In the genomic region with DNA sequence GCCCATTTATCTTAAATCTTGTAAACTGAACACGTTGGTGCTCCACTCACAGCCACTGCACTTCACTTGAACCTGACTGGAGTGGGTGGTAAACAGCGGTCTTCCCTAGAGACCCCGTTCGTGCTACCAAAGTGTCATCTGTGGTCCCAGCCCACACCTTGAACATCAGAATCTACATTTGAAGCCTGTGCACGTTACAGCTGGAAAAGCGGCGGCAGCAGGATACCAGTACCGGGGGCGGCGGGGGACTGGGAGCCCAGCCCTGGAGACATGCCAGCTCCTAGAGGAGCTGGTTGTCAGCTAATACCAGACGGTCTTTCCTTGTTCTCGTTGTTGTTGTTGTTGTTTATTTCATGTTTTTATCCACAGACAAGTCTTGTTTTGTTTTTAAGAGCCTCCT, we compare ENCODE assay signal across 15 cellular contexts.
DNase-seq lines count a peak whose midpoint lies in the region; ATAC-seq, FAIRE-seq and TF ChIP-seq lines count a peak whose summit lies in the region.
"Had no signal": no experiment of that assay in that cellular context is flagged by ENCODE, and none has a peak within 500 bp of the region (broad histone marks: within the 10 kb centered on the region; RNA-seq: fewer than 3 reads in every experiment).

No MANE protein-coding gene starts in this region.

- no peak for ATAC-seq in K562

- peaks cover 5% of the 10 kb centered on the region for H3K36me3 Mint-ChIP-seq in mesothelial cell of epicardium
- H3K36me3 Mint-ChIP-seq: activated naive CD8-positive, alpha-beta T cell treated with anti-CD3 and anti-CD28 coated beads, Interleukin-2, amount 10 ng/mL, durations not matched to agents 7 days and 5 days had no signal

- H3K4me2 ChIP-seq in K562 (ENCODE audit: insufficient read depth, low read length) = no peak overlapping the region

- no peak for TF ChIP-seq EP300 in K562 (IDR thresholded peaks at IDR 0.05; ENCODE audit: low read length)
- TF ChIP-seq EP300 in transverse colon (IDR thresholded peaks at IDR 0.05; ENCODE audit: low read depth) = no peak

- no peaks in the 10 kb centered on the region for H3K9me1 ChIP-seq in K562 (ENCODE audit: control insufficient read depth, insufficient read depth, low read length)

- TF ChIP-seq CTCF in A673 (conservative IDR thresholded peaks at IDR 0.05; ENCODE audit: low read depth, low read length) (no peak), K562 (IDR thresholded peaks at IDR 0.05 in 2 of 3, conservative IDR thresholded peaks at IDR 0.05 in 1 of 3; ENCODE audit: insufficient read depth in 2 of 3, low read depth in 1 of 3, low read length in 3 of 3) (no peak), mesothelial cell of epicardium (IDR thresholded peaks at IDR 0.05; ENCODE audit: unreplicated experiment) (no peak), transverse colon (IDR thresholded peaks at IDR 0.05) (no peak)

- POLR2A ChIA-PET in A673 (lab: Charles Lee; ENCODE audit: low non-redundant PET) = no interaction called here
- POLR2A ChIA-PET in K562 (lab: Yijun Ruan, JAX) = interaction anchor here (0.7 to 1.6 kb wide), 7 partner anchors 9 to 41 kb away, joined by 3 to 6 read pairs (median 3); no protein-coding TSS in a partner anchor

- H3K27ac ChIP-seq in A673 (ENCODE audit: low read depth, low read length, poor library complexity, severe bottlenecking) = no peak overlapping the region
- no peak overlapping the region for H3K27ac ChIP-seq in K562 (ENCODE audit: extremely low read depth, low read depth, low read length)
- peak overlapping the region in 1 of 4 donors; percentile 9 for H3K27ac ChIP-seq in transverse colon
- H3K27ac ChIP-seq: parathyroid adenoma had no signal

- no peak overlapping the region for H3K4me3 Mint-ChIP-seq in mesothelial cell of epicardium
- H3K4me3 Mint-ChIP-seq: activated naive CD8-positive, alpha-beta T cell treated with anti-CD3 and anti-CD28 coated beads, Interleukin-2, amount 10 ng/mL, durations not matched to agents 7 days and 5 days had no signal

- no peak overlapping the region for H2AFZ ChIP-seq in K562 (ENCODE audit: low read depth, low read length)
- H2AFZ ChIP-seq: parathyroid adenoma had no signal

- CTCF ChIA-PET in A673 (lab: Charles Lee) = no interaction called here
- CTCF ChIA-PET in K562 (lab: Yijun Ruan, JAX; ENCODE audit: low intra/inter-chr PET ratio) = no interaction called here

- 30% methylated on average over 12 of the region's 12 CpGs for WGBS in K562 (ENCODE audit: insufficient coverage, low coverage, missing lambda C conversion rate)
- WGBS in transverse colon (ENCODE audit: low coverage in 1 of 2), 2 donors = 62 to 65% methylated on average over 9 to 12 of the region's 12 CpGs

- DNase-seq in A673 (ENCODE audit: low spot score) = peak; percentile 13
- DNase-seq in NCI-H1092 (lab: John Stamatoyannopoulos, UW) = peak; percentile 24
- DNase-seq in K562 (ENCODE audit: extremely low read depth in 1 of 4, low spot score in 3 of 4) = no peak
- DNase-seq in mesothelial cell of epicardium (ENCODE audit: low spot score in 2 of 2, unreplicated experiment in 2 of 2) = no peak
- DNase-seq in urothelium cell line (ENCODE audit: low spot score) = no peak
- DNase-seq in cerebellar nuclear complex (lab: John Stamatoyannopoulos, UW) = no peak
- DNase-seq in GM12892 (ENCODE audit: insufficient read length) = no peak
- no peak for DNase-seq in transverse colon
- DNase-seq: activated CD4-positive, alpha-beta T cell treated with anti-CD3 and anti-CD28 coated beads, Interleukin-2, amount 50 U/mL, for 1 hour; activated naive CD8-positive, alpha-beta T cell treated with anti-CD3 and anti-CD28 coated beads, Interleukin-2, amount 10 ng/mL, durations not matched to agents 7 days and 5 days; central memory CD4-positive, alpha-beta T cell; NCI-H1930; SHP77 had no signal

- TF ChIP-seq POLR2A in K562 (conservative IDR thresholded peaks at IDR 0.05) = no peak
- no peak for TF ChIP-seq POLR2A in GM12892 (IDR thresholded peaks at IDR 0.05; ENCODE audit: low read depth, low read length)
- TF ChIP-seq POLR2A in transverse colon (IDR thresholded peaks at IDR 0.05) = no peak

- H3K27me3 ChIP-seq in A673 (replicated peaks; ENCODE audit: insufficient read depth, low read depth, low read length, poor library complexity) (no peaks in the 10 kb centered on the region), K562 (ENCODE audit: control insufficient read depth in 2 of 2, insufficient read depth in 2 of 2, low read length in 2 of 2) (no peaks in the 10 kb centered on the region), transverse colon (no peaks in the 10 kb centered on the region)

- H3K36me3 ChIP-seq in A673 (ENCODE audit: insufficient read depth, low read length, poor library complexity, severe bottlenecking) (no peaks in the 10 kb centered on the region), K562 (ENCODE audit: control insufficient read depth, insufficient read depth, low read length) (no peaks in the 10 kb centered on the region), transverse colon (no peaks in the 10 kb centered on the region)

- no peaks in the 10 kb centered on the region for H3K79me2 ChIP-seq in K562 (ENCODE audit: control insufficient read depth, insufficient read depth, low read length)

- no peaks in the 10 kb centered on the region for H4K20me1 ChIP-seq in K562 (replicated peaks; ENCODE audit: control insufficient read depth, insufficient read depth, low read length)

- in situ Hi-C loops in K562 (cut with MboI) (loop anchor here (10.0 kb wide), 1 partner anchor 225 kb away; no protein-coding TSS in a partner anchor), transverse colon (cut with MboI; ENCODE audit: low pct_ligation_motif_present in 1 of 4, low pct_unique_long_range_greater_than_20kb in 1 of 4, low sequenced_read_pairs in 3 of 4) (loop anchor here in 1 of 4 donors (10.0 kb wide), 1 partner anchor 95 kb away; no protein-coding TSS in a partner anchor)

- FAIRE-seq in K562 (lab: Jason Lieb, UNC) (no peak), urothelium cell line (lab: Jason Lieb, UNC) (no peak), GM12892 (lab: Jason Lieb, UNC) (no peak)
- FAIRE-seq: keratinocyte had no signal

- peaks cover 18% of the 10 kb centered on the region for H3K4me1 ChIP-seq in A673 (ENCODE audit: insufficient read depth, low read length, poor library complexity, severe bottlenecking)
- H3K4me1 ChIP-seq in K562 (replicated peaks in 1 of 2; ENCODE audit: control insufficient read depth in 2 of 2, insufficient read depth in 2 of 2, low read length in 2 of 2) = peaks cover 14 to 30% of the 10 kb centered on the region in 2 experiments
- H3K4me1 ChIP-seq in transverse colon = peaks cover 8 to 43% (median 24%) of the 10 kb centered on the region in 4 donors

- BruUV-seq in A673 (replicated peaks; lab: Mats Ljungman, UMichigan) (no TSS peak), K562 (replicated peaks; lab: Mats Ljungman, UMichigan) (no TSS peak)

- no peaks in the 10 kb centered on the region for H3K9me3 ChIP-seq in A673 (ENCODE audit: low read depth, low read length, poor library complexity, severe bottlenecking)
- H3K9me3 ChIP-seq in K562 (replicated peaks; ENCODE audit: control insufficient read depth, insufficient read depth, low read depth, low read length) = no peaks in the 10 kb centered on the region
- H3K9me3 ChIP-seq in transverse colon = no peaks in the 10 kb centered on the region

- H3K27me3 Mint-ChIP-seq in mesothelial cell of epicardium (ENCODE audit: low read depth) = no peaks in the 10 kb centered on the region
- H3K27me3 Mint-ChIP-seq: activated naive CD8-positive, alpha-beta T cell treated with anti-CD3 and anti-CD28 coated beads, Interleukin-2, amount 10 ng/mL, durations not matched to agents 7 days and 5 days had no signal

- intact Hi-C loops in A673 (cut with micrococcal nuclease; ENCODE audit: unreplicated experiment) (no loop called here), K562 (cut with micrococcal nuclease) (no loop called here), transverse colon (cut with DNase I; ENCODE audit: low total_unique reads) (no loop called here)

- no peak overlapping the region for H3K4me3 ChIP-seq in A673 (ENCODE audit: low read depth, low read length, poor library complexity, severe bottlenecking)
- no peak overlapping the region for H3K4me3 ChIP-seq in K562
- no peak overlapping the region for H3K4me3 ChIP-seq in transverse colon

- H3K4me1 Mint-ChIP-seq in mesothelial cell of epicardium = peaks cover 82% of the 10 kb centered on the region

- peak overlapping the region; percentile 86 for H3K27ac Mint-ChIP-seq in mesothelial cell of epicardium
- H3K27ac Mint-ChIP-seq: activated naive CD8-positive, alpha-beta T cell treated with anti-CD3 and anti-CD28 coated beads, Interleukin-2, amount 10 ng/mL, durations not matched to agents 7 days and 5 days had no signal

- TF ChIP-seq RAD21 in K562 (CRISPR knock-in tag; conservative IDR thresholded peaks at IDR 0.05 in 1 of 2, IDR thresholded peaks at IDR 0.05 in 1 of 2) = no peak

- no peaks in the 10 kb centered on the region for H3K9me3 Mint-ChIP-seq in mesothelial cell of epicardium
- H3K9me3 Mint-ChIP-seq: activated naive CD8-positive, alpha-beta T cell treated with anti-CD3 and anti-CD28 coated beads, Interleukin-2, amount 10 ng/mL, durations not matched to agents 7 days and 5 days had no signal

- H3K9ac ChIP-seq in K562 (ENCODE audit: insufficient read depth in 1 of 2, low read depth in 2 of 2, low read length in 2 of 2) = peak overlapping the region in 1 of 2 experiments; percentile 53; a peak in 1 of 4 replicates
- H3K9ac ChIP-seq: parathyroid adenoma had no signal

TF ChIP-seq in K562, 482 proteins besides CTCF, POLR2A, EP300 and RAD21:
- TF ChIP-seq DDX20 (tag; IDR thresholded peaks at IDR 0.05; ENCODE audit: low read depth) = no peak
- TF ChIP-seq NFIC (IDR thresholded peaks at IDR 0.05) = peak; percentile 52; the same call in 1 of the 2 replicates
- TF ChIP-seq EGR1 (conservative IDR thresholded peaks at IDR 0.05) = peak; percentile 46; the same call in 1 of the 2 replicates
- TF ChIP-seq HDAC1 (IDR thresholded peaks at IDR 0.05) = 0 out of 4 replicates have a peak, but pooled peaks of 1 of the 2 experiments have one; percentile 43
- TF ChIP-seq NELFE (IDR thresholded peaks at IDR 0.05; ENCODE audit: insufficient read depth, insufficient read length) = no peak
- TF ChIP-seq POLR2AphosphoS5 (IDR thresholded peaks at IDR 0.05; ENCODE audit: control insufficient read depth, insufficient read depth, low read depth, low read length) = no peak
- TF ChIP-seq, protein P1, sequence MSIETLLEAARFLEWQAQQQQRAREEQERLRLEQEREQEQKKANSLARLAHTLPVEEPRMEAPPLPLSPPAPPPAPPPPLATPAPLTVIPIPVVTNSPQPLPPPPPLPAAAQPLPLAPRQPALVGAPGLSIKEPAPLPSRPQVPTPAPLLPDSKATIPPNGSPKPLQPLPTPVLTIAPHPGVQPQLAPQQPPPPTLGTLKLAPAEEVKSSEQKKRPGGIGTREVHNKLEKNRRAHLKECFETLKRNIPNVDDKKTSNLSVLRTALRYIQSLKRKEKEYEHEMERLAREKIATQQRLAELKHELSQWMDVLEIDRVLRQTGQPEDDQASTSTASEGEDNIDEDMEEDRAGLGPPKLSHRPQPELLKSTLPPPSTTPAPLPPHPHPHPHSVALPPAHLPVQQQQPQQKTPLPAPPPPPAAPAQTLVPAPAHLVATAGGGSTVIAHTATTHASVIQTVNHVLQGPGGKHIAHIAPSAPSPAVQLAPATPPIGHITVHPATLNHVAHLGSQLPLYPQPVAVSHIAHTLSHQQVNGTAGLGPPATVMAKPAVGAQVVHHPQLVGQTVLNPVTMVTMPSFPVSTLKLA (conservative IDR thresholded peaks at IDR 0.05) = peak in 1 of 2 experiments; percentile 24; a peak in 1 of 4 replicates

Comparison
In these comparisons a context has a peak if more than half of its experiments do, and no peak if none do; other contexts are left out.
1. DNase-seq: peak in A673 (single experiment) and NCI-H1092 (single experiment); none in K562 (0 of 4), mesothelial cell of epicardium (0 of 2), urothelium cell line (single experiment), cerebellar nuclear complex (0 of 2), GM12892 (single experiment) and transverse colon (single experiment).